8 cellular contexts compared by ENCODE assay signal in genomic region chr1:88985033-88985432, GRCh38. TPM values are rescaled to one million over a fixed set of nuclear protein-coding genes. Genes with fewer than 3 reads are reported as not detected.
A peak's percentile ranks its signal among the peaks of the same experiment; 100 is the strongest.
DNase-seq lines count a peak whose midpoint lies in the region; ATAC-seq and TF ChIP-seq lines count a peak whose summit lies in the region.

No MANE protein-coding gene starts in this region.

- no peaks in the 10 kb centered on the region for H3K9me3 Mint-ChIP-seq in CD4-positive, CD25-positive, alpha-beta regulatory T cell

- H3K9me3 ChIP-seq in CD4-positive, CD25-positive, alpha-beta regulatory T cell (ENCODE audit: control insufficient read depth in 2 of 2, low read length in 2 of 2), result no peaks in the 10 kb centered on the region
- H3K9me3 ChIP-seq in ascending aorta, result no peaks in the 10 kb centered on the region

- H3K36me3 ChIP-seq in CD4-positive, CD25-positive, alpha-beta regulatory T cell (ENCODE audit: control insufficient read depth, insufficient read depth, low read length), result peaks cover 19% of the 10 kb centered on the region
- H3K36me3 ChIP-seq in ascending aorta, result peaks cover 7 to 23% of the 10 kb centered on the region in 2 donors

- peaks cover 21% of the 10 kb centered on the region for H3K36me3 Mint-ChIP-seq in CD4-positive, CD25-positive, alpha-beta regulatory T cell

- H3K27ac ChIP-seq in CD4-positive, CD25-positive, alpha-beta regulatory T cell (ENCODE audit: insufficient read depth, low read length, poor library complexity, severe bottlenecking), result peak overlapping the region; percentile 44
- peak overlapping the region; percentile 39 to 48 for H3K27ac ChIP-seq in ascending aorta

- TF ChIP-seq CTCF in ascending aorta (IDR thresholded peaks at IDR 0.05), result no peak
- no peak for TF ChIP-seq CTCF in lower leg skin (IDR thresholded peaks at IDR 0.05)

- intact Hi-C loops in ascending aorta (cut with DNase I) (no loop called here), lower leg skin (cut with DNase I; ENCODE audit: low total_unique reads) (no loop called here)

- H3K27ac Mint-ChIP-seq in CD4-positive, CD25-positive, alpha-beta regulatory T cell, result peak overlapping the region in 2 of 3 donors; percentile 75 to 79

- WGBS in lower leg skin, 2 donors, result 18 to 24% methylated on average over 1 of the region's 1 CpG

- H3K4me1 ChIP-seq in CD4-positive, CD25-positive, alpha-beta regulatory T cell (ENCODE audit: control insufficient read depth, insufficient read depth, low read length, poor library complexity, severe bottlenecking), result peaks cover 14% of the 10 kb centered on the region
- peaks cover 0 to 16% of the 10 kb centered on the region in 2 donors for H3K4me1 ChIP-seq in ascending aorta

- DNase-seq in CD4-positive, CD25-positive, alpha-beta regulatory T cell, result no peak
- DNase-seq in NCI-H1092 (lab: John Stamatoyannopoulos, UW) (peak; percentile 57), ascending aorta (ENCODE audit: low spot score in 2 of 2) (no peak), inferior parietal cortex (ENCODE audit: extremely low spot score) (peak; percentile 88), stromal cell of bone marrow (ENCODE audit: low read depth) (peak; percentile 76), NCI-H82 treated with DMSO at 0.1 percent for 48 hours (lab: John Stamatoyannopoulos, UW; ENCODE audit: unreplicated experiment) (no peak), lower leg skin (ENCODE audit: low spot score in 2 of 2) (no peak)

- ATAC-seq in CD4-positive, CD25-positive, alpha-beta regulatory T cell (ENCODE audit: low read depth in 2 of 2), result no peak
- ATAC-seq in HG02759 (IDR thresholded peaks at IDR 0.05; ENCODE audit: unreplicated experiment), result no peak

- no peak overlapping the region for H3K4me3 ChIP-seq in CD4-positive, CD25-positive, alpha-beta regulatory T cell (ENCODE audit: low read depth, low read length)
- H3K4me3 ChIP-seq in ascending aorta, result no peak overlapping the region
- H3K4me3 ChIP-seq in lower leg skin (ENCODE audit: low read depth, poor library complexity, severe bottlenecking), result no peak overlapping the region

- no peaks in the 10 kb centered on the region for H3K27me3 ChIP-seq in CD4-positive, CD25-positive, alpha-beta regulatory T cell (ENCODE audit: control insufficient read depth, insufficient read depth, low read length)
- H3K27me3 ChIP-seq in ascending aorta, result no peaks in the 10 kb centered on the region

- TF ChIP-seq POLR2A in lower leg skin (IDR thresholded peaks at IDR 0.05), result no peak

- H3K4me1 Mint-ChIP-seq in CD4-positive, CD25-positive, alpha-beta regulatory T cell, result peaks cover 27 to 79% (median 66%) of the 10 kb centered on the region in 4 donors

- no peak overlapping the region for H3K4me3 Mint-ChIP-seq in CD4-positive, CD25-positive, alpha-beta regulatory T cell

- H3K27me3 Mint-ChIP-seq in CD4-positive, CD25-positive, alpha-beta regulatory T cell, result no peaks in the 10 kb centered on the region

RNA-seq across cellular contexts. Expression of gene KYAT3, which starts 7.4 kb away (rescaled TPM):
- total RNA-seq in CD4-positive, CD25-positive, alpha-beta regulatory T cell, result 16.5 TPM
- polyA plus RNA-seq in CD4-positive, CD25-positive, alpha-beta regulatory T cell, result 10 to 100 TPM; 20.4 to 32.0 (median 24.4) TPM
- total RNA-seq in ascending aorta (9.3 TPM), lower leg skin (10 to 100 TPM; 16.5 to 34.5 (median 24.3) TPM)

RNA-seq across cellular contexts. Expression of gene RBMXL1, which starts 7.4 kb away (rescaled TPM):
- total RNA-seq in CD4-positive, CD25-positive, alpha-beta regulatory T cell, result 30.3 TPM
- 10 to 100 TPM; 10.6 to 14.0 (median 11.1) TPM for polyA plus RNA-seq in CD4-positive, CD25-positive, alpha-beta regulatory T cell
- total RNA-seq in ascending aorta (11.5 TPM), lower leg skin (10 to 100 TPM in 3 of 4 donors, 1 to 10 TPM in 1; 7.5 to 19.3 (median 13.4) TPM)

RNA-seq across cellular contexts. Expression of gene GBP3, which starts 37.6 kb away (rescaled TPM):
- total RNA-seq in CD4-positive, CD25-positive, alpha-beta regulatory T cell, result 36.6 TPM
- polyA plus RNA-seq in CD4-positive, CD25-positive, alpha-beta regulatory T cell, result 10 to 100 TPM; 11.7 to 21.8 (median 18.1) TPM
- 28.5 TPM for total RNA-seq in ascending aorta
- total RNA-seq in lower leg skin, result 10 to 100 TPM in 1 of 4 donors, 1 to 10 TPM in 3; 5.6 to 16.2 (median 8.3) TPM

Comparison
In these comparisons a context has a peak if more than half of its experiments do, and no peak if none do; other contexts are left out.
1. DNase-seq: peak in NCI-H1092 (single experiment), inferior parietal cortex (single experiment) and stromal cell of bone marrow (single experiment); none in CD4-positive, CD25-positive, alpha-beta regulatory T cell (0 of 3), ascending aorta (0 of 2), NCI-H82 treated with DMSO at 0.1 percent for 48 hours (single experiment) and lower leg skin (0 of 2).